Comparison of ENCODE assay signal across 15 cellular contexts in genomic region chr9:131660466-131661405, GRCh38.
A peak's percentile ranks its signal among the peaks of the same experiment; 100 is the strongest.
DNase-seq lines count a peak whose midpoint lies in the region; ATAC-seq lines count a peak whose summit lies in the region.
"Had no signal": no experiment of that assay in that cellular context is flagged by ENCODE, and none has a peak within 500 bp of the region (broad histone marks: within the 10 kb centered on the region; RNA-seq: fewer than 3 reads in every experiment).

No MANE protein-coding gene starts in this region.

- H3K4me3 Mint-ChIP-seq in T-helper 2 cell treated with Interferon-gamma antibody and Interleukin-4, amounts not matched to agents 5 μg/mL and 100 μg/mL, for 36 hours = peak overlapping the region; percentile 5
- H3K4me3 Mint-ChIP-seq in dendritic cell treated with granulocyte-macrophage colony-stimulating factor and Interleukin-4, amounts not matched to agents 40 ng/mL and 50 ng/mL, for 4 days = no peak overlapping the region
- no peak overlapping the region for H3K4me3 Mint-ChIP-seq in naive thymus-derived CD4-positive, alpha-beta T cell

- peaks cover 19 to 37% of the 10 kb centered on the region in 2 donors for H3K4me1 ChIP-seq in naive thymus-derived CD4-positive, alpha-beta T cell (ENCODE audit: control insufficient read depth in 2 of 2, insufficient read depth in 2 of 2, low read length in 2 of 2)

- CTCF ChIA-PET in naive thymus-derived CD4-positive, alpha-beta T cell (lab: Charles Lee) = no interaction called here

- POLR2A ChIA-PET in naive thymus-derived CD4-positive, alpha-beta T cell (lab: Charles Lee) = no interaction called here

- no peak for DNase-seq in T-helper 2 cell treated with Interferon-gamma antibody and Interleukin-4, amounts not matched to agents 5 μg/mL and 100 μg/mL, for 36 hours (ENCODE audit: low spot score)
- DNase-seq in T-helper 2 cell (no peak), NCI-H526 (lab: John Stamatoyannopoulos, UW) (peak; percentile 23 to 57), NCI-H69 (lab: John Stamatoyannopoulos, UW) (no peak), RPMI8226 (no peak), NCI-H1694 treated with DMSO at 0.1 percent for 48 hours (lab: John Stamatoyannopoulos, UW) (no peak)
- no peak for DNase-seq in naive thymus-derived CD4-positive, alpha-beta T cell
- DNase-seq: 8988T; activated T-cell treated with anti-CD3 and anti-CD28 coated beads for 4 hours; kidney glomerular epithelial cell; NCI-H1092 treated with DMSO at 0.1 percent for 48 hours; NCI-H774; stimulated activated CD4-positive, alpha-beta T cell treated with anti-CD3 and anti-CD28 coated beads, Interleukin-1b, Interleukin-23, amount 100 ng/mL, for 48 hours had no signal

- ATAC-seq in naive thymus-derived CD4-positive, alpha-beta T cell = no peak

- intact Hi-C loops in dendritic cell treated with granulocyte-macrophage colony-stimulating factor and Interleukin-4, amounts not matched to agents 40 ng/mL and 50 ng/mL, for 4 days (cut with micrococcal nuclease) = no loop called here
- intact Hi-C loops in naive thymus-derived CD4-positive, alpha-beta T cell (cut with micrococcal nuclease) = loop anchor here in 1 of 2 donors (10.0 kb wide), 1 partner anchor 266 kb away; the partner anchor contains the start of gene PRRC2B

- no peak overlapping the region for H3K27ac ChIP-seq in naive thymus-derived CD4-positive, alpha-beta T cell (ENCODE audit: low read depth, low read length)
- H3K27ac ChIP-seq: esophagus muscularis mucosa had no signal

- H3K36me3 ChIP-seq in naive thymus-derived CD4-positive, alpha-beta T cell (ENCODE audit: control insufficient read depth in 2 of 3, insufficient read depth in 3 of 3, low read length in 3 of 3) = no peaks in the 10 kb centered on the region
- H3K36me3 ChIP-seq: esophagus muscularis mucosa had no signal

- H3K27me3 ChIP-seq in naive thymus-derived CD4-positive, alpha-beta T cell (ENCODE audit: control insufficient read depth in 2 of 2, insufficient read depth in 2 of 2, low read length in 2 of 2) = no peaks in the 10 kb centered on the region
- H3K27me3 ChIP-seq: esophagus muscularis mucosa had no signal

- H3K9me3 ChIP-seq in naive thymus-derived CD4-positive, alpha-beta T cell (ENCODE audit: control insufficient read depth in 2 of 3, low read length in 3 of 3) = no peaks in the 10 kb centered on the region
- H3K9me3 ChIP-seq: esophagus muscularis mucosa had no signal

- peaks cover 24% of the 10 kb centered on the region for H3K36me3 Mint-ChIP-seq in T-helper 2 cell treated with Interferon-gamma antibody and Interleukin-4, amounts not matched to agents 5 μg/mL and 100 μg/mL, for 36 hours (ENCODE audit: low read depth)
- peaks cover 76% of the 10 kb centered on the region for H3K36me3 Mint-ChIP-seq in dendritic cell treated with granulocyte-macrophage colony-stimulating factor and Interleukin-4, amounts not matched to agents 40 ng/mL and 50 ng/mL, for 4 days (ENCODE audit: low read depth)
- H3K36me3 Mint-ChIP-seq in naive thymus-derived CD4-positive, alpha-beta T cell = peaks cover 0 to 25% (median 0%) of the 10 kb centered on the region in 5 donors

- H3K27me3 Mint-ChIP-seq in T-helper 2 cell treated with Interferon-gamma antibody and Interleukin-4, amounts not matched to agents 5 μg/mL and 100 μg/mL, for 36 hours (ENCODE audit: low read depth) = no peaks in the 10 kb centered on the region
- H3K27me3 Mint-ChIP-seq in dendritic cell treated with granulocyte-macrophage colony-stimulating factor and Interleukin-4, amounts not matched to agents 40 ng/mL and 50 ng/mL, for 4 days = no peaks in the 10 kb centered on the region
- no peaks in the 10 kb centered on the region for H3K27me3 Mint-ChIP-seq in naive thymus-derived CD4-positive, alpha-beta T cell

- H3K9me3 Mint-ChIP-seq in T-helper 2 cell treated with Interferon-gamma antibody and Interleukin-4, amounts not matched to agents 5 μg/mL and 100 μg/mL, for 36 hours = no peaks in the 10 kb centered on the region
- H3K9me3 Mint-ChIP-seq in dendritic cell treated with granulocyte-macrophage colony-stimulating factor and Interleukin-4, amounts not matched to agents 40 ng/mL and 50 ng/mL, for 4 days = no peaks in the 10 kb centered on the region
- no peaks in the 10 kb centered on the region for H3K9me3 Mint-ChIP-seq in naive thymus-derived CD4-positive, alpha-beta T cell

- H3K4me1 Mint-ChIP-seq in T-helper 2 cell treated with Interferon-gamma antibody and Interleukin-4, amounts not matched to agents 5 μg/mL and 100 μg/mL, for 36 hours (ENCODE audit: low read depth) = peaks cover 77% of the 10 kb centered on the region
- peaks cover 86% of the 10 kb centered on the region for H3K4me1 Mint-ChIP-seq in dendritic cell treated with granulocyte-macrophage colony-stimulating factor and Interleukin-4, amounts not matched to agents 40 ng/mL and 50 ng/mL, for 4 days (ENCODE audit: low read depth)
- peaks cover 50 to 92% (median 76%) of the 10 kb centered on the region in 7 donors for H3K4me1 Mint-ChIP-seq in naive thymus-derived CD4-positive, alpha-beta T cell

- no peak overlapping the region for H3K4me3 ChIP-seq in naive thymus-derived CD4-positive, alpha-beta T cell (ENCODE audit: low read length)
- H3K4me3 ChIP-seq: esophagus muscularis mucosa had no signal

- H3K27ac Mint-ChIP-seq in T-helper 2 cell treated with Interferon-gamma antibody and Interleukin-4, amounts not matched to agents 5 μg/mL and 100 μg/mL, for 36 hours = peak overlapping the region; percentile 28
- peak overlapping the region; percentile 84 for H3K27ac Mint-ChIP-seq in dendritic cell treated with granulocyte-macrophage colony-stimulating factor and Interleukin-4, amounts not matched to agents 40 ng/mL and 50 ng/mL, for 4 days
- peak overlapping the region in 6 of 9 donors; percentile 12 to 82 (median 42) for H3K27ac Mint-ChIP-seq in naive thymus-derived CD4-positive, alpha-beta T cell

Comparison
In these comparisons a context has a peak if more than half of its experiments do, and no peak if none do; other contexts are left out.
1. DNase-seq: peak in NCI-H526 (2 of 2); none in T-helper 2 cell treated with Interferon-gamma antibody and Interleukin-4, amounts not matched to agents 5 μg/mL and 100 μg/mL, for 36 hours (single experiment), T-helper 2 cell (0 of 5), naive thymus-derived CD4-positive, alpha-beta T cell (0 of 9), NCI-H69 (single experiment), RPMI8226 (single experiment) and NCI-H1694 treated with DMSO at 0.1 percent for 48 hours (single experiment).
2. H3K27ac Mint-ChIP-seq: peak in every context shown above with its lines; median percentile 84 in dendritic cell treated with granulocyte-macrophage colony-stimulating factor and Interleukin-4, amounts not matched to agents 40 ng/mL and 50 ng/mL, for 4 days; 42 in naive thymus-derived CD4-positive, alpha-beta T cell; 28 in T-helper 2 cell treated with Interferon-gamma antibody and Interleukin-4, amounts not matched to agents 5 μg/mL and 100 μg/mL, for 36 hours.